12 cellular contexts compared by ENCODE assay signal in genomic region chr12:3962661-3963483, GRCh38.
DNase-seq lines count a peak whose midpoint lies in the region; ATAC-seq and TF ChIP-seq lines count a peak whose summit lies in the region.
"Had no signal": no experiment of that assay in that cellular context is flagged by ENCODE, and none has a peak within 500 bp of the region (broad histone marks: within the 10 kb centered on the region; RNA-seq: fewer than 3 reads in every experiment).

No MANE protein-coding gene starts in this region.

- H3K27me3 ChIP-seq in prostate gland (replicated peaks; ENCODE audit: insufficient read depth) = no peaks in the 10 kb centered on the region

- no peaks in the 10 kb centered on the region for H3K4me1 ChIP-seq in prostate gland (replicated peaks)
- H3K4me1 ChIP-seq: tibial artery had no signal

- CTCF ChIA-PET in WTC11 (lab: Charles Lee) = interaction anchor here (0.6 to 4.0 kb wide), 13 partner anchors 8 to 420 kb away, joined by 3 to 43 read pairs (median 3); no protein-coding TSS in a partner anchor

- no peaks in the 10 kb centered on the region for H3K9me3 ChIP-seq in prostate gland
- H3K9me3 ChIP-seq: tibial artery had no signal

- intact Hi-C loops in prostate gland (cut with DNase I) = no loop called here

- ATAC-seq in WTC11 = peak; percentile 32; the same call in 1 of the 2 replicates
- no peak for ATAC-seq in HG02885 (IDR thresholded peaks at IDR 0.05; ENCODE audit: poor library complexity, unreplicated experiment)
- no peak for ATAC-seq in HG02852 (IDR thresholded peaks at IDR 0.05; ENCODE audit: unreplicated experiment)

- no peak overlapping the region for H3K4me3 Mint-ChIP-seq in WTC11
- no peak overlapping the region for H3K4me3 Mint-ChIP-seq in activated naive CD8-positive, alpha-beta T cell treated with anti-CD3 and anti-CD28 coated beads for 36 hours

- no peak overlapping the region for H3K27ac Mint-ChIP-seq in WTC11
- peak overlapping the region; percentile 30 for H3K27ac Mint-ChIP-seq in activated naive CD8-positive, alpha-beta T cell treated with anti-CD3 and anti-CD28 coated beads for 36 hours

- no peaks in the 10 kb centered on the region for H3K27me3 Mint-ChIP-seq in WTC11 (ENCODE audit: low read depth)
- H3K27me3 Mint-ChIP-seq in activated naive CD8-positive, alpha-beta T cell treated with anti-CD3 and anti-CD28 coated beads for 36 hours = no peaks in the 10 kb centered on the region

- no peaks in the 10 kb centered on the region for H3K36me3 ChIP-seq in prostate gland
- H3K36me3 ChIP-seq: tibial artery had no signal

- H3K4me3 ChIP-seq in prostate gland = no peak overlapping the region
- H3K4me3 ChIP-seq: lung, tibial artery had no signal

- H3K36me3 Mint-ChIP-seq in WTC11 = no peaks in the 10 kb centered on the region
- no peaks in the 10 kb centered on the region for H3K36me3 Mint-ChIP-seq in activated naive CD8-positive, alpha-beta T cell treated with anti-CD3 and anti-CD28 coated beads for 36 hours

- TF ChIP-seq POLR2A in prostate gland (IDR thresholded peaks at IDR 0.05) = no peak

- TF ChIP-seq CTCF in WTC11 (IDR thresholded peaks at IDR 0.05) = no peak
- TF ChIP-seq CTCF in prostate gland (IDR thresholded peaks at IDR 0.05) = no peak

- POLR2A ChIA-PET in WTC11 (lab: Charles Lee) = interaction anchor here (0.6 kb wide), 1 partner anchor 285 kb away, joined by 4 read pairs; no protein-coding TSS in a partner anchor

- no peak overlapping the region for H3K27ac ChIP-seq in prostate gland
- H3K27ac ChIP-seq: tibial artery had no signal

- H3K9me3 Mint-ChIP-seq in WTC11 = no peaks in the 10 kb centered on the region
- no peaks in the 10 kb centered on the region for H3K9me3 Mint-ChIP-seq in activated naive CD8-positive, alpha-beta T cell treated with anti-CD3 and anti-CD28 coated beads for 36 hours

- peak; percentile 73 for DNase-seq in CMK (ENCODE audit: low read depth)
- DNase-seq in WTC11 (ENCODE audit: low spot score) = no peak
- DNase-seq in activated naive CD8-positive, alpha-beta T cell treated with anti-CD3 and anti-CD28 coated beads for 36 hours = peak; percentile 58
- DNase-seq in stimulated activated CD4-positive, alpha-beta T cell treated with anti-CD3 and anti-CD28 coated beads, Interleukin-12 subunit alpha, Interleukin-12 subunit beta, amount 100 ng/mL, for 4 hours = peak; percentile 45
- DNase-seq in prostate gland (ENCODE audit: low spot score) = no peak
- no peak for DNase-seq in NCI-H2227 (lab: John Stamatoyannopoulos, UW; ENCODE audit: unreplicated experiment)
- DNase-seq: DMS153, NCI-H226 had no signal

- WGBS in prostate gland = 69% methylated on average over 8 of the region's 8 CpGs

- H3K4me1 Mint-ChIP-seq in WTC11 = peaks cover 17% of the 10 kb centered on the region
- peaks cover 24% of the 10 kb centered on the region for H3K4me1 Mint-ChIP-seq in activated naive CD8-positive, alpha-beta T cell treated with anti-CD3 and anti-CD28 coated beads for 36 hours

TF ChIP-seq in WTC11, 78 proteins besides CTCF, POLR2A, EP300 and RAD21:
- no peak for TF ChIP-seq RORB (CRISPR knock-in tag; IDR thresholded peaks at IDR 0.05)
- TF ChIP-seq ZNF138 (CRISPR knock-in tag; conservative IDR thresholded peaks at IDR 0.05) = no peak
- no peak for TF ChIP-seq GTF2I (CRISPR knock-in tag; conservative IDR thresholded peaks at IDR 0.05)
- no peak for TF ChIP-seq ZBTB21 (CRISPR knock-in tag; IDR thresholded peaks at IDR 0.05; ENCODE audit: borderline replicate concordance)
- TF ChIP-seq ERG (CRISPR knock-in tag; IDR thresholded peaks at IDR 0.05) = no peak
- TF ChIP-seq ZNF416 (CRISPR knock-in tag; IDR thresholded peaks at IDR 0.05) = no peak
- TF ChIP-seq ZNF232 (CRISPR knock-in tag; IDR thresholded peaks at IDR 0.05) = no peak
- TF ChIP-seq RELA (CRISPR knock-in tag; IDR thresholded peaks at IDR 0.05; ENCODE audit: borderline replicate concordance) = no peak
- no peak for TF ChIP-seq NFE2L1 (CRISPR knock-in tag; IDR thresholded peaks at IDR 0.05)
- TF ChIP-seq, protein P1, sequence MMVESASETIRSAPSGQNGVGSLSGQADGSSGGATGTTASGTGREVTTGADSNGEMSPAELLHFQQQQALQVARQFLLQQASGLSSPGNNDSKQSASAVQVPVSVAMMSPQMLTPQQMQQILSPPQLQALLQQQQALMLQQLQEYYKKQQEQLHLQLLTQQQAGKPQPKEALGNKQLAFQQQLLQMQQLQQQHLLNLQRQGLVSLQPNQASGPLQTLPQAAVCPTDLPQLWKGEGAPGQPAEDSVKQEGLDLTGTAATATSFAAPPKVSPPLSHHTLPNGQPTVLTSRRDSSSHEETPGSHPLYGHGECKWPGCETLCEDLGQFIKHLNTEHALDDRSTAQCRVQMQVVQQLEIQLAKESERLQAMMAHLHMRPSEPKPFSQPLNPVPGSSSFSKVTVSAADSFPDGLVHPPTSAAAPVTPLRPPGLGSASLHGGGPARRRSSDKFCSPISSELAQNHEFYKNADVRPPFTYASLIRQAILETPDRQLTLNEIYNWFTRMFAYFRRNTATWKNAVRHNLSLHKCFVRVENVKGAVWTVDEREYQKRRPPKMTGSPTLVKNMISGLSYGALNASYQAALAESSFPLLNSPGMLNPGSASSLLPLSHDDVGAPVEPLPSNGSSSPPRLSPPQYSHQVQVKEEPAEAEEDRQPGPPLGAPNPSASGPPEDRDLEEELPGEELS (CRISPR knock-in tag; IDR thresholded peaks at IDR 0.05) = no peak
- no peak for TF ChIP-seq ZNF121 (CRISPR knock-in tag; IDR thresholded peaks at IDR 0.05)
- TF ChIP-seq, protein P2, sequence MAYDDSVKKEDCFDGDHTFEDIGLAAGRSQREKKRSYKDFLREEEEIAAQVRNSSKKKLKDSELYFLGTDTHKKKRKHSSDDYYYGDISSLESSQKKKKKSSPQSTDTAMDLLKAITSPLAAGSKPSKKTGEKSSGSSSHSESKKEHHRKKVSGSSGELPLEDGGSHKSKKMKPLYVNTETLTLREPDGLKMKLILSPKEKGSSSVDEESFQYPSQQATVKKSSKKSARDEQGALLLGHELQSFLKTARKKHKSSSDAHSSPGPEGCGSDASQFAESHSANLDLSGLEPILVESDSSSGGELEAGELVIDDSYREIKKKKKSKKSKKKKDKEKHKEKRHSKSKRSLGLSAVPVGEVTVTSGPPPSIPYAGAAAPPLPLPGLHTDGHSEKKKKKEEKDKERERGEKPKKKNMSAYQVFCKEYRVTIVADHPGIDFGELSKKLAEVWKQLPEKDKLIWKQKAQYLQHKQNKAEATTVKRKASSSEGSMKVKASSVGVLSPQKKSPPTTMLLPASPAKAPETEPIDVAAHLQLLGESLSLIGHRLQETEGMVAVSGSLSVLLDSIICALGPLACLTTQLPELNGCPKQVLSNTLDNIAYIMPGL (CRISPR knock-in tag; IDR thresholded peaks at IDR 0.05) = no peak
- no peak for TF ChIP-seq ZNF423 (CRISPR knock-in tag; IDR thresholded peaks at IDR 0.05)
- TF ChIP-seq FOXK1 (CRISPR knock-in tag; IDR thresholded peaks at IDR 0.05) = no peak
- no peak for TF ChIP-seq TP53 (CRISPR knock-in tag; IDR thresholded peaks at IDR 0.05)
- TF ChIP-seq GRHL2 (CRISPR knock-in tag; IDR thresholded peaks at IDR 0.05; ENCODE audit: insufficient replicate concordance, severe bottlenecking) = no peak
- TF ChIP-seq ZNF425 (CRISPR knock-in tag; conservative IDR thresholded peaks at IDR 0.05) = no peak
- no peak for TF ChIP-seq OVOL2 (CRISPR knock-in tag; IDR thresholded peaks at IDR 0.05; ENCODE audit: borderline replicate concordance)
- no peak for TF ChIP-seq NR3C1 (CRISPR knock-in tag; conservative IDR thresholded peaks at IDR 0.05; ENCODE audit: low read depth)
- no peak for TF ChIP-seq JUN (CRISPR knock-in tag; IDR thresholded peaks at IDR 0.05)
TF ChIP-seq in WTC11: peak in this region for 0.

Comparison
In these comparisons a context has a peak if more than half of its experiments do, and no peak if none do; other contexts are left out.
1. DNase-seq: peak in CMK (single experiment), activated naive CD8-positive, alpha-beta T cell treated with anti-CD3 and anti-CD28 coated beads for 36 hours (single experiment) and stimulated activated CD4-positive, alpha-beta T cell treated with anti-CD3 and anti-CD28 coated beads, Interleukin-12 subunit alpha, Interleukin-12 subunit beta, amount 100 ng/mL, for 4 hours (single experiment); none in WTC11 (single experiment), prostate gland (single experiment) and NCI-H2227 (single experiment).